ENCODE assay signal across 16 cellular contexts in genomic region chr14:101122855-101123129, GRCh38.
A peak's percentile ranks its signal among the peaks of the same experiment; 100 is the strongest.
DNase-seq lines count a peak whose midpoint lies in the region; ATAC-seq and TF ChIP-seq lines count a peak whose summit lies in the region.
"Had no signal": no experiment of that assay in that cellular context is flagged by ENCODE, and none has a peak within 500 bp of the region (broad histone marks: within the 10 kb centered on the region; RNA-seq: fewer than 3 reads in every experiment).

No MANE protein-coding gene starts in this region.

- no peaks in the 10 kb centered on the region for H3K9me3 ChIP-seq in BLaER1
- no peaks in the 10 kb centered on the region for H3K9me3 ChIP-seq in DND-41 (ENCODE audit: insufficient read depth, low read length, severe bottlenecking)
- H3K9me3 ChIP-seq: MG63 had no signal

- H3K4me1 ChIP-seq in BLaER1: peaks cover 71% of the 10 kb centered on the region
- peaks cover 41% of the 10 kb centered on the region for H3K4me1 ChIP-seq in DND-41 (ENCODE audit: insufficient read depth, low read length)

- ATAC-seq in DND-41 (ENCODE audit: insufficient read depth, low read depth): no peak
- ATAC-seq in left lobe of liver: no peak
- ATAC-seq in sciatic nerve: no peak

- no peak overlapping the region for H3K4me3 ChIP-seq in BLaER1
- H3K4me3 ChIP-seq in DND-41 (ENCODE audit: low read depth in 1 of 2, low read length in 2 of 2): no peak overlapping the region
- H3K4me3 ChIP-seq: MG63 had no signal

- H3K36me3 ChIP-seq in BLaER1: no peaks in the 10 kb centered on the region
- H3K36me3 ChIP-seq in DND-41 (ENCODE audit: insufficient read depth, low read length): peaks cover 4% of the 10 kb centered on the region; the same call in 1 of the 2 replicates
- H3K36me3 ChIP-seq: MG63 had no signal

- H3K9ac ChIP-seq in BLaER1: no peak overlapping the region
- peak overlapping the region; percentile 84; the same call in 1 of the 2 replicates for H3K9ac ChIP-seq in DND-41 (ENCODE audit: low read depth, low read length)

- no peak overlapping the region for H2AFZ ChIP-seq in DND-41 (ENCODE audit: low read depth, low read length)

- H4K20me1 ChIP-seq in BLaER1 (no peaks in the 10 kb centered on the region), DND-41 (ENCODE audit: insufficient read depth, low read length) (no peaks in the 10 kb centered on the region)

- H3K27me3 ChIP-seq in BLaER1: no peaks in the 10 kb centered on the region
- H3K27me3 ChIP-seq in DND-41 (ENCODE audit: insufficient read depth, low read length, poor library complexity): no peaks in the 10 kb centered on the region
- H3K27me3 ChIP-seq: MG63 had no signal

- intact Hi-C loops in sciatic nerve (cut with DNase I): no loop called here

- no peak for TF ChIP-seq CTCF in DND-41 (IDR thresholded peaks at IDR 0.05; ENCODE audit: borderline replicate concordance, extremely low read depth, low read length, poor library complexity, severe bottlenecking)

- H3K4me2 ChIP-seq in BLaER1: peak overlapping the region; percentile 95
- peak overlapping the region; percentile 79 for H3K4me2 ChIP-seq in DND-41 (ENCODE audit: insufficient read depth, low read length)

- H3K27ac ChIP-seq in BLaER1: peak overlapping the region; percentile 98
- peak overlapping the region; percentile 93 for H3K27ac ChIP-seq in DND-41 (ENCODE audit: low read length)
- H3K27ac ChIP-seq: C4-2B had no signal

- DNase-seq in DND-41 (no peak), left lobe of liver (ENCODE audit: low spot score) (peak; percentile 40), sciatic nerve (ENCODE audit: low spot score) (peak; percentile 44), T1000 (lab: John Stamatoyannopoulos, UW) (no peak), NCI-H2081 (lab: John Stamatoyannopoulos, UW) (no peak), NCI-H524 treated with DMSO at 0.1 percent for 48 hours (lab: John Stamatoyannopoulos, UW) (no peak)
- DNase-seq: COR-L47, DMS153, KBM-7, MG63, NCI-H1930, NCI-H2171 treated with DMSO at 0.1 percent for 48 hours, NCI-H510A treated with DMSO at 0.1 percent for 48 hours, SIG-M5 had no signal

- peaks cover 25% of the 10 kb centered on the region for H3K79me2 ChIP-seq in DND-41 (ENCODE audit: insufficient read depth, low read length)

Comparison
In these comparisons a context has a peak if more than half of its experiments do, and no peak if none do; other contexts are left out.
1. DNase-seq: peak in left lobe of liver (single experiment) and sciatic nerve (single experiment); none in DND-41 (single experiment), T1000 (single experiment), NCI-H2081 (0 of 2) and NCI-H524 treated with DMSO at 0.1 percent for 48 hours (single experiment).